In the genomic region with DNA sequence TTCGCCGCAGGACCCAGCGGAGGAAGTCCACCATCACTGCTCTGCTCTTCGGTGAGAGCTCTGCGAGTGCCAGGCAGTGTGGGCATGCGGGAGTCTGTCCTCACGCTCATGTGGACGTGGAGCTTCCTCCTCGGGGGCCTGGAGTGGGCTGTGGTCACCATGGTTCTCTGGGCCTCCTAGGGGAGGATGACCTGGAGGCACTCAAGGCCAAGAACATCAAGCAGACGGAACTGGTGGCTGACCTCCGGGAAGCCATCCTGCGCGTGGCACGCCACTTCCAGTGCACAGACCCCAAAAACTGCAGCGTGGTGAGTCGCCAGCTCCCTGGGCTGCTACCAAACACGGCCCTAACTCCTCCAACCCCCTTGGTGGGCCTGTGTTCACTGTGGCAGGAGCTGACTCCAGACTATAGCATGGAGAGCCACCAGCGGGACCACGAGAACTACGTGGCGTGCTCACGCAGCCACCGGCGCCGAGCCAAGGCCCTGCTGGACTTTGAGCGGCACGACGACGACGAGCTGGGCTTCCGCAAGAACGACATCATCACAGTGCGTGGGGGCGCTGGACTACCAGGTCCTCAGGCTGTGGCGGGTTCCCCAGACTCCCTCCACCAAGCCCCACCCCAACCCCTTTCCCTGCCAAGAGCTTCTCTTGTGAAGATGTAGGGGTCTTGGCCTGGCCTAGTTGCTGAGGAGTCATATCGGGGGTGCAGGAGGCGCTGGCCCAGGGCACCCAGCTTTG, we compare ENCODE assay signal across 1 cellular context.
TF ChIP-seq lines count a peak whose summit lies in the region.

No MANE protein-coding gene starts in this region.

TF ChIP-seq in GM12878, 131 proteins besides CTCF, POLR2A, EP300 and RAD21:
- TF ChIP-seq POU2F2 (IDR thresholded peaks at IDR 0.05; ENCODE audit: borderline replicate concordance, low read depth, low read length): no peak
